Comparison of ENCODE assay signal across 17 cellular contexts in the genomic region with DNA sequence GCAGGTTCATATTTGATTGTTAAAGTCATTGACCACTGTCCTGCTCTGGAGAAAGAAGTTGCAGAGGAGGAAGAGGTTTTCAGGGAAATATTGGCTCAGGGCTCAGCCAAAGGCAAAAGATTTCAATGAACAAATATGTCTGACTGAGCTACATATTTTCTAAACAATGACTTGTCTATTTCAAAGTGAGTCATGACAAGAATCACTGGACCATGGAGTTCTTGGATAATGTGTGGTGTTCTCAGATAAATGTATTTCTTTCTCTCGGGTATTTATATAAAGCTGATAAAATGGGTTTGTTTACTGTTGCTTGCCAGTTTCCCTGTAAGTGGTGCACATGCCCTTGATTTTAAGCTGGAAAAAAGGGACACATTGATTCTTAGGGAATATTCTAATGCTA.
DNase-seq lines count a peak whose midpoint lies in the region; ATAC-seq and TF ChIP-seq lines count a peak whose summit lies in the region.
"Had no signal": no experiment of that assay in that cellular context is flagged by ENCODE, and none has a peak within 500 bp of the region (broad histone marks: within the 10 kb centered on the region; RNA-seq: fewer than 3 reads in every experiment).

No MANE protein-coding gene starts in this region.

- H2BK120ac ChIP-seq in IMR-90 (ENCODE audit: low read depth, low read length): no peak overlapping the region

- no peak overlapping the region for H3K4me3 ChIP-seq in IMR-90 (ENCODE audit: insufficient read depth, low read depth, low read length)
- H3K4me3 ChIP-seq: prostate gland, stomach had no signal

- TF ChIP-seq POLR2A in IMR-90 (IDR thresholded peaks at IDR 0.05; ENCODE audit: low read depth, low read length): no peak

- no peaks in the 10 kb centered on the region for H3K4me1 Mint-ChIP-seq in type B pancreatic cell (ENCODE audit: unreplicated experiment)

- no peaks in the 10 kb centered on the region for H3K36me3 ChIP-seq in IMR-90 (ENCODE audit: control insufficient read depth, insufficient read depth, low read length)
- H3K36me3 ChIP-seq: prostate gland, stomach had no signal

- TF ChIP-seq CTCF in IMR-90 (conservative IDR thresholded peaks at IDR 0.05; ENCODE audit: low read depth, low read length) (no peak), foreskin keratinocyte (conservative IDR thresholded peaks at IDR 0.05) (no peak), type B pancreatic cell (conservative IDR thresholded peaks at IDR 0.05) (no peak)

- H2BK20ac ChIP-seq in IMR-90 (ENCODE audit: low read depth, low read length): no peak overlapping the region

- H2AK9ac ChIP-seq in IMR-90 (replicated peaks; ENCODE audit: low read depth, low read length, poor library complexity): no peak overlapping the region

- no peak overlapping the region for H3K4me2 ChIP-seq in IMR-90 (ENCODE audit: low read depth, low read length)

- H3K4me1 ChIP-seq in IMR-90 (ENCODE audit: control insufficient read depth, insufficient read depth, low read length) (no peaks in the 10 kb centered on the region), foreskin keratinocyte (peaks cover 17% of the 10 kb centered on the region)

- POLR2A ChIA-PET in IMR-90 (lab: Charles Lee; ENCODE audit: unreplicated experiment): no interaction called here

- no peak overlapping the region for H4K5ac ChIP-seq in IMR-90 (ENCODE audit: low read depth, low read length)

- H3K27me3 ChIP-seq in IMR-90 (ENCODE audit: control insufficient read depth, insufficient read depth, low read length): peaks cover 4% of the 10 kb centered on the region
- H3K27me3 ChIP-seq in foreskin keratinocyte: no peaks in the 10 kb centered on the region
- H3K27me3 ChIP-seq: stomach had no signal

- no peak overlapping the region for H3K27ac Mint-ChIP-seq in type B pancreatic cell
- H3K27ac Mint-ChIP-seq: brain; natural killer cell treated with Interleukin-12 subunit alpha and Interleukin-12 subunit beta and Interleukin-15 and Interleukin-18, amount 100 ng/mL, for 72 hours; T-helper 2 cell treated with Interferon-gamma antibody and Interleukin-4, amounts not matched to agents 5 μg/mL and 100 μg/mL, for 36 hours had no signal

- H3K36me3 Mint-ChIP-seq in type B pancreatic cell: no peaks in the 10 kb centered on the region
- H3K36me3 Mint-ChIP-seq: brain; natural killer cell treated with Interleukin-12 subunit alpha and Interleukin-12 subunit beta and Interleukin-15 and Interleukin-18, amount 100 ng/mL, for 72 hours had no signal

- no peak overlapping the region for H3K4ac ChIP-seq in IMR-90 (ENCODE audit: low read depth, low read length)

- no peaks in the 10 kb centered on the region for H3K79me1 ChIP-seq in IMR-90 (ENCODE audit: low read depth in 1 of 2, low read length in 2 of 2)

- no peak overlapping the region for H3K9ac ChIP-seq in IMR-90 (ENCODE audit: low read depth, low read length)

- H3K27ac ChIP-seq in IMR-90 (ENCODE audit: insufficient read depth, low read length) (no peak overlapping the region), foreskin keratinocyte (no peak overlapping the region)

- H3K56ac ChIP-seq in IMR-90 (ENCODE audit: extremely low read depth, insufficient read depth, low read length): no peak overlapping the region

- H3K9me1 ChIP-seq in IMR-90 (ENCODE audit: insufficient read depth, low read length): no peaks in the 10 kb centered on the region

- no peaks in the 10 kb centered on the region for H3K9me3 ChIP-seq in IMR-90 (ENCODE audit: control insufficient read depth, insufficient read depth, low read length)
- H3K9me3 ChIP-seq: prostate gland, stomach had no signal

- in situ Hi-C loops in IMR-90 (cut with MboI; ENCODE audit: low sequenced_read_pairs): no loop called here

- no peak overlapping the region for H3K4me3 Mint-ChIP-seq in type B pancreatic cell
- H3K4me3 Mint-ChIP-seq: brain; natural killer cell treated with Interleukin-12 subunit alpha and Interleukin-12 subunit beta and Interleukin-15 and Interleukin-18, amount 100 ng/mL, for 72 hours; T-helper 2 cell treated with Interferon-gamma antibody and Interleukin-4, amounts not matched to agents 5 μg/mL and 100 μg/mL, for 36 hours had no signal

- ATAC-seq in IMR-90 (ENCODE audit: low read depth) (peak; percentile 60), foreskin keratinocyte (peak; percentile 54), HG02840 (IDR thresholded peaks at IDR 0.05; ENCODE audit: low FRiP score, unreplicated experiment) (no peak)

- H3K14ac ChIP-seq in IMR-90 (replicated peaks; ENCODE audit: low read depth, low read length): no peak overlapping the region

- no CpG with 5 or more reads among the region's 1 CpG for WGBS in IMR-90 (ENCODE audit: extremely low coverage in 2 of 2, insufficient read length in 1 of 2), 2 experiments

- H2AFZ ChIP-seq in IMR-90 (replicated peaks; ENCODE audit: low read length, poor library complexity): no peak overlapping the region

- no peak overlapping the region for H4K8ac ChIP-seq in IMR-90 (ENCODE audit: low read depth in 2 of 2, low read length in 2 of 2)

- H3K27me3 Mint-ChIP-seq in type B pancreatic cell: no peaks in the 10 kb centered on the region

- dilution Hi-C loops in IMR-90 (cut with HindIII; ENCODE audit: low sequenced_read_pairs, unreplicated experiment): no loop called here

- H3K9me3 Mint-ChIP-seq in type B pancreatic cell: no peaks in the 10 kb centered on the region
- H3K9me3 Mint-ChIP-seq: natural killer cell treated with Interleukin-12 subunit alpha and Interleukin-12 subunit beta and Interleukin-15 and Interleukin-18, amount 100 ng/mL, for 72 hours; T-helper 2 cell treated with Interferon-gamma antibody and Interleukin-4, amounts not matched to agents 5 μg/mL and 100 μg/mL, for 36 hours had no signal

- no peak overlapping the region for H2BK15ac ChIP-seq in IMR-90 (ENCODE audit: low read depth, low read length)

- no peak overlapping the region for H3K23ac ChIP-seq in IMR-90 (ENCODE audit: low read depth, low read length)

- BruUV-seq in IMR-90 (replicated peaks; lab: Mats Ljungman, UMichigan): no TSS peak

- no peak overlapping the region for H2BK5ac ChIP-seq in IMR-90 (ENCODE audit: low read depth, low read length, poor library complexity, severe bottlenecking)

- H4K91ac ChIP-seq in IMR-90 (ENCODE audit: insufficient read depth, low read depth, low read length): no peak overlapping the region

- CTCF ChIA-PET in IMR-90 (lab: Yijun Ruan, JAX): no interaction called here

- no peaks in the 10 kb centered on the region for H4K20me1 ChIP-seq in IMR-90 (ENCODE audit: insufficient read depth, low read length)

- intact Hi-C loops in IMR-90 (cut with micrococcal nuclease): no loop called here

- no peak for TF ChIP-seq RAD21 in IMR-90 (IDR thresholded peaks at IDR 0.05; ENCODE audit: low read length)

- no peak overlapping the region for H3K18ac ChIP-seq in IMR-90 (ENCODE audit: low read depth, low read length)

- DNase-seq in COLO829 (ENCODE audit: low spot score) (peak; percentile 86), IMR-90 (peak; percentile 41), amniotic epithelial cell (ENCODE audit: low read depth) (peak; percentile 51), foreskin keratinocyte (peak; percentile 24 to 53), type B pancreatic cell (ENCODE audit: extremely low spot score, unreplicated experiment) (no peak), EL (no peak), GM19240 (ENCODE audit: insufficient read length, low spot score) (no peak)
- DNase-seq: activated CD8-positive, alpha-beta memory T cell treated with anti-CD3 and anti-CD28 coated beads, Interleukin-2, amount 50 U/mL, for 4 hours; effector CD4-positive, alpha-beta T cell; NCI-H146; SHP77; stomach had no signal

- H2AK5ac ChIP-seq in IMR-90 (ENCODE audit: low read depth, low read length): no peak overlapping the region

TF ChIP-seq in IMR-90, 13 proteins besides CTCF, POLR2A, EP300 and RAD21:
- TF ChIP-seq FOS (IDR thresholded peaks at IDR 0.05; ENCODE audit: low read depth, low read length) (no peak), MAFK (IDR thresholded peaks at IDR 0.05; ENCODE audit: low read depth, low read length) (no peak), SMC3 (IDR thresholded peaks at IDR 0.05; ENCODE audit: low read depth, low read length) (no peak), RFX5 (IDR thresholded peaks at IDR 0.05; ENCODE audit: low read depth, low read length) (no peak), RCOR1 (IDR thresholded peaks at IDR 0.05; ENCODE audit: insufficient replicate concordance, low read length) (no peak)
- TF ChIP-seq, protein P1, sequence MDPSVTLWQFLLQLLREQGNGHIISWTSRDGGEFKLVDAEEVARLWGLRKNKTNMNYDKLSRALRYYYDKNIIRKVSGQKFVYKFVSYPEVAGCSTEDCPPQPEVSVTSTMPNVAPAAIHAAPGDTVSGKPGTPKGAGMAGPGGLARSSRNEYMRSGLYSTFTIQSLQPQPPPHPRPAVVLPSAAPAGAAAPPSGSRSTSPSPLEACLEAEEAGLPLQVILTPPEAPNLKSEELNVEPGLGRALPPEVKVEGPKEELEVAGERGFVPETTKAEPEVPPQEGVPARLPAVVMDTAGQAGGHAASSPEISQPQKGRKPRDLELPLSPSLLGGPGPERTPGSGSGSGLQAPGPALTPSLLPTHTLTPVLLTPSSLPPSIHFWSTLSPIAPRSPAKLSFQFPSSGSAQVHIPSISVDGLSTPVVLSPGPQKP (IDR thresholded peaks at IDR 0.05; ENCODE audit: borderline replicate concordance, low read depth, low read length): no peak

Comparison
In these comparisons a context has a peak if more than half of its experiments do, and no peak if none do; other contexts are left out.
1. DNase-seq: peak in COLO829 (single experiment), IMR-90 (single experiment), amniotic epithelial cell (single experiment) and foreskin keratinocyte (2 of 2); none in type B pancreatic cell (single experiment), EL (single experiment) and GM19240 (single experiment).